Comparison of ENCODE assay signal across 24 cellular contexts in the genomic region with DNA sequence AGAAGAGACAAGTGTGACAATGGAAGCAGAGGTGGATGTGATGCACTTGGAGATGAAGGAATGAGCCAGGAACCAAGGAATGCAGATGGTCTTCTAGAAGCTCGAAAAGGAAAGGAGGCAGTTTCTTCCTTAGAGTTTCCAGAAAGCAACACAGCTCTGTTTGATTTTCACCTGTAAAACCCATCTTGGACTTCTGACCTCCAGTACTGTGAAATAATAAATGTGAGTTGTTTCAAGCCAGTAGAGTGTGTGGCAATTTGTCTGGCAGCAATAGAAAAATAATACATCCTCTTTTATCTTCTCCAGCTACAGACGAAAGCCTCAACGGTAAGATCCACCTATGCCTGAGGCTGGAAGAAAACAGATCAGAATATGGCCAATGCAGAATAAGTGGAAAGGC.
DNase-seq lines count a peak whose midpoint lies in the region; ATAC-seq, FAIRE-seq and TF ChIP-seq lines count a peak whose summit lies in the region.
"Had no signal": no experiment of that assay in that cellular context is flagged by ENCODE, and none has a peak within 500 bp of the region (broad histone marks: within the 10 kb centered on the region; RNA-seq: fewer than 3 reads in every experiment).

No MANE protein-coding gene starts in this region.

- no peaks in the 10 kb centered on the region for H3K9me2 ChIP-seq in hepatocyte (replicated peaks; ENCODE audit: insufficient read depth)

- H3K4me3 ChIP-seq in hepatocyte (no peak overlapping the region), smooth muscle cell (no peak overlapping the region), suprapubic skin (no peak overlapping the region), HepG2 (replicated peaks in 1 of 3; ENCODE audit: insufficient read depth in 1 of 3, low read depth in 2 of 3, low read length in 3 of 3) (no peak overlapping the region)
- H3K4me3 ChIP-seq: BLaER1, HAP-1 had no signal

- H3K27me3 ChIP-seq in hepatocyte (no peaks in the 10 kb centered on the region), smooth muscle cell (ENCODE audit: low read depth) (no peaks in the 10 kb centered on the region), suprapubic skin (no peaks in the 10 kb centered on the region), HepG2 (ENCODE audit: control insufficient read depth in 1 of 2, insufficient read depth in 2 of 2, low read length in 2 of 2) (no peaks in the 10 kb centered on the region)
- H3K27me3 ChIP-seq: BLaER1 had no signal

- DNase-seq in NOMO-1 (lab: John Stamatoyannopoulos, UW; ENCODE audit: unreplicated experiment in 2 of 2) (peak; percentile 5 to 43), NOMO-1 treated with dmso at 0.1 percent for 144 hours (lab: John Stamatoyannopoulos, UW; ENCODE audit: unreplicated experiment) (no peak), hepatocyte (ENCODE audit: low spot score) (no peak), smooth muscle cell (lab: John Stamatoyannopoulos, UW; ENCODE audit: unreplicated experiment) (no peak), suprapubic skin (ENCODE audit: low spot score in 2 of 2) (no peak), HepG2 (ENCODE audit: low spot score) (no peak), DMS153 (lab: John Stamatoyannopoulos, UW) (no peak)
- DNase-seq: Caco-2; CD4-positive, CD25-positive, alpha-beta regulatory T cell; CD8-positive, alpha-beta T cell; DMS 273 treated with DMSO at 0.1 percent for 48 hours; DMS53; DMS79 treated with DMSO at 0.1 percent for 48 hours; GF-D8; GOT3; HFFc6 had no signal

- H3K36me3 ChIP-seq in hepatocyte (replicated peaks; ENCODE audit: insufficient read depth, low read depth) (no peaks in the 10 kb centered on the region), smooth muscle cell (ENCODE audit: low read depth) (no peaks in the 10 kb centered on the region), suprapubic skin (no peaks in the 10 kb centered on the region), HepG2 (replicated peaks in 1 of 2; ENCODE audit: control insufficient read depth in 1 of 2, insufficient read depth in 2 of 2, low read length in 2 of 2) (no peaks in the 10 kb centered on the region)
- H3K36me3 ChIP-seq: BLaER1, HAP-1 had no signal

- in situ Hi-C loops in HepG2 (cut with HindIII; ENCODE audit: extremely low pct_ligation_motif_present, low pct_unique_long_range_greater_than_20kb): no loop called here

- H3K9me3 ChIP-seq in hepatocyte (ENCODE audit: low read depth) (no peaks in the 10 kb centered on the region), smooth muscle cell (replicated peaks; ENCODE audit: low read depth) (no peaks in the 10 kb centered on the region), suprapubic skin (no peaks in the 10 kb centered on the region), HepG2 (ENCODE audit: low read length) (no peaks in the 10 kb centered on the region)
- H3K9me3 ChIP-seq: BLaER1, Caco-2, HAP-1 had no signal

- H3K27ac ChIP-seq in hepatocyte (peak overlapping the region; percentile 55), smooth muscle cell (ENCODE audit: low read depth) (peak overlapping the region; percentile 70), suprapubic skin (no peak overlapping the region), HepG2 (ENCODE audit: extremely low read length, insufficient read depth, low read length) (no peak overlapping the region)
- H3K27ac ChIP-seq: 22Rv1, BLaER1, C4-2B had no signal

- peaks cover 17% of the 10 kb centered on the region for H3K4me1 ChIP-seq in hepatocyte (ENCODE audit: insufficient read depth)
- no peaks in the 10 kb centered on the region for H3K4me1 ChIP-seq in smooth muscle cell (ENCODE audit: low read depth)
- no peaks in the 10 kb centered on the region for H3K4me1 ChIP-seq in suprapubic skin
- no peaks in the 10 kb centered on the region for H3K4me1 ChIP-seq in HepG2 (ENCODE audit: insufficient read depth, low read length)
- H3K4me1 ChIP-seq: BLaER1, HAP-1 had no signal

- ATAC-seq in HepG2: no peak
- ATAC-seq: CD8-positive, alpha-beta T cell had no signal

- TF ChIP-seq POLR2A in suprapubic skin (IDR thresholded peaks at IDR 0.05) (no peak), HepG2 (IDR thresholded peaks at IDR 0.05; ENCODE audit: insufficient read depth in 1 of 2, low read depth in 2 of 2, low read length in 2 of 2) (no peak)

- POLR2A ChIA-PET in HepG2 (lab: Yijun Ruan, JAX): no interaction called here

- H3K9ac ChIP-seq in smooth muscle cell (ENCODE audit: low read depth): no peak overlapping the region
- no peak overlapping the region for H3K9ac ChIP-seq in HepG2 (ENCODE audit: insufficient read depth, low read depth, low read length)
- H3K9ac ChIP-seq: BLaER1 had no signal

- TF ChIP-seq EP300 in suprapubic skin (IDR thresholded peaks at IDR 0.05) (no peak), HepG2 (IDR thresholded peaks at IDR 0.05; ENCODE audit: low read depth in 2 of 2, low read length in 2 of 2) (no peak), HepG2 (CRISPR knock-in tag; IDR thresholded peaks at IDR 0.05; ENCODE audit: borderline replicate concordance) (no peak)

- no peak for FAIRE-seq in HepG2 (lab: Jason Lieb, UNC)
- FAIRE-seq: A204.1, GM12891, GM18507, H54 had no signal

- H4K20me1 ChIP-seq in hepatocyte (ENCODE audit: insufficient read depth, poor library complexity, severe bottlenecking) (no peaks in the 10 kb centered on the region), smooth muscle cell (ENCODE audit: low read depth) (no peaks in the 10 kb centered on the region), HepG2 (ENCODE audit: insufficient read depth, low read length) (no peaks in the 10 kb centered on the region)
- H4K20me1 ChIP-seq: BLaER1 had no signal

- TF ChIP-seq CTCF in hepatocyte (IDR thresholded peaks at IDR 0.05; ENCODE audit: poor library complexity) (no peak), smooth muscle cell (IDR thresholded peaks at IDR 0.05; ENCODE audit: borderline replicate concordance, insufficient read depth, poor library complexity, severe bottlenecking) (no peak), suprapubic skin (IDR thresholded peaks at IDR 0.05) (no peak), HepG2 (CRISPR knock-in tag; IDR thresholded peaks at IDR 0.05) (no peak)

- H3K4me2 ChIP-seq in hepatocyte (peak overlapping the region; percentile 5), smooth muscle cell (peak overlapping the region; percentile 42), HepG2 (ENCODE audit: low read depth, low read length) (no peak overlapping the region)
- H3K4me2 ChIP-seq: BLaER1 had no signal

- TF ChIP-seq RAD21 in HepG2 (CRISPR knock-in tag; IDR thresholded peaks at IDR 0.05): no peak

- peaks cover 7% of the 10 kb centered on the region for H3F3A ChIP-seq in smooth muscle cell (ENCODE audit: low read depth)

- WGBS in hepatocyte (ENCODE audit: low lambda C conversion rate, missing lambda C conversion rate): 54% methylated on average over 3 of the region's 3 CpGs
- 49% methylated on average over 3 of the region's 3 CpGs for WGBS in smooth muscle cell (ENCODE audit: low lambda C conversion rate)
- 50% methylated on average over 3 of the region's 3 CpGs for WGBS in suprapubic skin
- 22% methylated on average over 3 of the region's 3 CpGs for WGBS in HepG2 (ENCODE audit: low lambda C conversion rate)

- CTCF ChIA-PET in HepG2 (lab: Yijun Ruan, JAX; ENCODE audit: low intra/inter-chr PET ratio, low total read pairs): no interaction called here

- intact Hi-C loops in HepG2 (cut with micrococcal nuclease; ENCODE audit: unreplicated experiment): no loop called here

- no peak overlapping the region for H2AFZ ChIP-seq in hepatocyte
- no peak overlapping the region for H2AFZ ChIP-seq in smooth muscle cell (ENCODE audit: low read depth)
- no peak overlapping the region for H2AFZ ChIP-seq in HepG2 (ENCODE audit: low read length)

- no TSS peak for BruUV-seq in HepG2 (replicated peaks; lab: Mats Ljungman, UMichigan)

- no peaks in the 10 kb centered on the region for H3K79me2 ChIP-seq in hepatocyte
- H3K79me2 ChIP-seq in smooth muscle cell (ENCODE audit: low read depth): no peaks in the 10 kb centered on the region
- H3K79me2 ChIP-seq in HepG2 (ENCODE audit: insufficient read depth, low read length): no peaks in the 10 kb centered on the region

TF ChIP-seq in HepG2, 621 proteins besides CTCF, POLR2A, EP300 and RAD21 (continues in another document):
- TF ChIP-seq PITX1 (CRISPR knock-in tag; IDR thresholded peaks at IDR 0.05) (no peak), RFX1 (IDR thresholded peaks at IDR 0.05) (no peak), HNRNPLL (IDR thresholded peaks at IDR 0.05; ENCODE audit: low read depth, low read length, poor library complexity, severe bottlenecking) (no peak), PRMT3 (CRISPR knock-in tag; IDR thresholded peaks at IDR 0.05; ENCODE audit: borderline replicate concordance, low read depth) (no peak), ZSCAN12 (CRISPR knock-in tag; IDR thresholded peaks at IDR 0.05) (no peak), ZNF543 (CRISPR knock-in tag; IDR thresholded peaks at IDR 0.05) (no peak), GABPB1 (CRISPR knock-in tag; IDR thresholded peaks at IDR 0.05) (no peak), ZNF839 (CRISPR knock-in tag; IDR thresholded peaks at IDR 0.05; ENCODE audit: borderline replicate concordance) (no peak), AGO2 (optimal IDR thresholded peaks at IDR 0.05; ENCODE audit: low read depth, low read length) (no peak), ATF7-NPFF (CRISPR knock-in tag; IDR thresholded peaks at IDR 0.05; ENCODE audit: low read depth) (no peak)
- TF ChIP-seq, protein P1, sequence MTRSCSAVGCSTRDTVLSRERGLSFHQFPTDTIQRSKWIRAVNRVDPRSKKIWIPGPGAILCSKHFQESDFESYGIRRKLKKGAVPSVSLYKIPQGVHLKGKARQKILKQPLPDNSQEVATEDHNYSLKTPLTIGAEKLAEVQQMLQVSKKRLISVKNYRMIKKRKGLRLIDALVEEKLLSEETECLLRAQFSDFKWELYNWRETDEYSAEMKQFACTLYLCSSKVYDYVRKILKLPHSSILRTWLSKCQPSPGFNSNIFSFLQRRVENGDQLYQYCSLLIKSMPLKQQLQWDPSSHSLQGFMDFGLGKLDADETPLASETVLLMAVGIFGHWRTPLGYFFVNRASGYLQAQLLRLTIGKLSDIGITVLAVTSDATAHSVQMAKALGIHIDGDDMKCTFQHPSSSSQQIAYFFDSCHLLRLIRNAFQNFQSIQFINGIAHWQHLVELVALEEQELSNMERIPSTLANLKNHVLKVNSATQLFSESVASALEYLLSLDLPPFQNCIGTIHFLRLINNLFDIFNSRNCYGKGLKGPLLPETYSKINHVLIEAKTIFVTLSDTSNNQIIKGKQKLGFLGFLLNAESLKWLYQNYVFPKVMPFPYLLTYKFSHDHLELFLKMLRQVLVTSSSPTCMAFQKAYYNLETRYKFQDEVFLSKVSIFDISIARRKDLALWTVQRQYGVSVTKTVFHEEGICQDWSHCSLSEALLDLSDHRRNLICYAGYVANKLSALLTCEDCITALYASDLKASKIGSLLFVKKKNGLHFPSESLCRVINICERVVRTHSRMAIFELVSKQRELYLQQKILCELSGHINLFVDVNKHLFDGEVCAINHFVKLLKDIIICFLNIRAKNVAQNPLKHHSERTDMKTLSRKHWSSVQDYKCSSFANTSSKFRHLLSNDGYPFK (CRISPR knock-in tag; IDR thresholded peaks at IDR 0.05; ENCODE audit: borderline replicate concordance): no peak
- TF ChIP-seq, protein P2, sequence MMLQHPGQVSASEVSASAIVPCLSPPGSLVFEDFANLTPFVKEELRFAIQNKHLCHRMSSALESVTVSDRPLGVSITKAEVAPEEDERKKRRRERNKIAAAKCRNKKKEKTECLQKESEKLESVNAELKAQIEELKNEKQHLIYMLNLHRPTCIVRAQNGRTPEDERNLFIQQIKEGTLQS (CRISPR knock-in tag; IDR thresholded peaks at IDR 0.05): no peak

Comparison
In these comparisons a context has a peak if more than half of its experiments do, and no peak if none do; other contexts are left out.
1. DNase-seq: peak in NOMO-1 (2 of 2); none in NOMO-1 treated with dmso at 0.1 percent for 144 hours (single experiment), hepatocyte (single experiment), smooth muscle cell (single experiment), suprapubic skin (0 of 2), HepG2 (single experiment) and DMS153 (single experiment).
2. H3K27ac ChIP-seq: peak in hepatocyte (single experiment) and smooth muscle cell (single experiment); none in suprapubic skin (single experiment) and HepG2 (single experiment).